In genomic region chr13:33018886-33019285, GRCh38 we compare ENCODE assay signal across 23 cellular contexts. TPM values are rescaled to one million over a fixed set of nuclear protein-coding genes. Genes with fewer than 3 reads are reported as not detected.
DNase-seq lines count a peak whose midpoint lies in the region; ATAC-seq, FAIRE-seq and TF ChIP-seq lines count a peak whose summit lies in the region.
"Had no signal": no experiment of that assay in that cellular context is flagged by ENCODE, and none has a peak within 500 bp of the region (broad histone marks: within the 10 kb centered on the region; RNA-seq: fewer than 3 reads in every experiment).

No MANE protein-coding gene starts in this region.

- no peak for TF ChIP-seq CTCF in GM10266 (IDR thresholded peaks at IDR 0.05; ENCODE audit: control insufficient read depth, insufficient read depth, low read depth, missing control alignments)
- no peak for TF ChIP-seq CTCF in liver (IDR thresholded peaks at IDR 0.05; ENCODE audit: low read depth, low read length, missing input control)

- peaks cover 15% of the 10 kb centered on the region for H3K4me1 Mint-ChIP-seq in T-helper 2 cell treated with Interferon-gamma antibody and Interleukin-4, amounts not matched to agents 5 μg/mL and 100 μg/mL, for 36 hours (ENCODE audit: low read depth)

- peak overlapping the region in 1 of 2 donors; percentile 39 for H3K27ac ChIP-seq in liver (ENCODE audit: low read depth in 1 of 2, low read length in 2 of 2)

- no peak overlapping the region for H3K27ac Mint-ChIP-seq in T-helper 2 cell treated with Interferon-gamma antibody and Interleukin-4, amounts not matched to agents 5 μg/mL and 100 μg/mL, for 36 hours
- H3K27ac Mint-ChIP-seq: CD4-positive, CD25-positive, alpha-beta regulatory T cell; CD8-positive, alpha-beta memory T cell; GM23338 had no signal

- DNase-seq in GM10266 (ENCODE audit: extremely low spot score) (peak; percentile 25), GM18507 (ENCODE audit: extremely low spot score, insufficient read length, low read depth) (no peak), COLO829 (ENCODE audit: low spot score) (no peak)
- DNase-seq in T-helper 2 cell treated with Interferon-gamma antibody and Interleukin-4, amounts not matched to agents 5 μg/mL and 100 μg/mL, for 36 hours (ENCODE audit: low spot score): no peak
- DNase-seq: ACHN; BE2C; C1 segment of cervical spinal cord; Caco-2; CD4-positive, CD25-positive, alpha-beta regulatory T cell; CD8-positive, alpha-beta memory T cell; HCEC 1CT; KG1 had no signal

- no peaks in the 10 kb centered on the region for H3K27me3 ChIP-seq in endocrine pancreas (ENCODE audit: control insufficient read depth, insufficient read depth, low read length)
- H3K27me3 ChIP-seq in liver (ENCODE audit: control insufficient read depth in 4 of 4, insufficient read depth in 4 of 4, low read length in 3 of 4): no peaks in the 10 kb centered on the region

- H3K9me3 ChIP-seq in endocrine pancreas (ENCODE audit: control insufficient read depth, low read length) (no peaks in the 10 kb centered on the region), liver (ENCODE audit: control insufficient read depth in 4 of 4, low read length in 3 of 4) (no peaks in the 10 kb centered on the region)
- H3K9me3 ChIP-seq: Caco-2 had no signal

- FAIRE-seq in GM18507 (lab: Jason Lieb, UNC): peak; percentile 36
- FAIRE-seq: D721Med, G401.6, GM19239, H54, HTR-8/SVneo had no signal

- peaks cover 61% of the 10 kb centered on the region for H3K27me3 Mint-ChIP-seq in T-helper 2 cell treated with Interferon-gamma antibody and Interleukin-4, amounts not matched to agents 5 μg/mL and 100 μg/mL, for 36 hours (ENCODE audit: low read depth)

- no peak overlapping the region for H3K9ac ChIP-seq in endocrine pancreas (ENCODE audit: control insufficient read depth, insufficient read depth, low read length)
- no peak overlapping the region for H3K9ac ChIP-seq in liver (ENCODE audit: low read depth in 1 of 2, low read length in 2 of 2)

- H3K4me3 Mint-ChIP-seq in T-helper 2 cell treated with Interferon-gamma antibody and Interleukin-4, amounts not matched to agents 5 μg/mL and 100 μg/mL, for 36 hours: no peak overlapping the region
- H3K4me3 Mint-ChIP-seq: CD4-positive, CD25-positive, alpha-beta regulatory T cell; GM23338 had no signal

- TF ChIP-seq RAD21 in liver (IDR thresholded peaks at IDR 0.05): no peak

- H3K4me1 ChIP-seq in endocrine pancreas (ENCODE audit: control insufficient read depth, insufficient read depth, low read length): peaks cover 11% of the 10 kb centered on the region
- H3K4me1 ChIP-seq in liver (ENCODE audit: control insufficient read depth in 4 of 4, insufficient read depth in 4 of 4, low read length in 3 of 4): peaks cover 10 to 23% (median 18%) of the 10 kb centered on the region in 4 donors
- H3K4me1 ChIP-seq: BE2C, Caco-2 had no signal

- peak overlapping the region; percentile 81 for H3K4me3 ChIP-seq in endocrine pancreas (ENCODE audit: control insufficient read depth, insufficient read depth, low read length)
- peak overlapping the region in 1 of 3 donors; percentile 18 for H3K4me3 ChIP-seq in liver (ENCODE audit: low read depth in 1 of 3, low read length in 3 of 3)
- H3K4me3 ChIP-seq: GM23338 had no signal

- no peak for ATAC-seq in HG03469 (IDR thresholded peaks at IDR 0.05; ENCODE audit: unreplicated experiment)
- no peak for ATAC-seq in GM19397 (IDR thresholded peaks at IDR 0.05; ENCODE audit: unreplicated experiment)
- ATAC-seq: GM23338 had no signal

- 73% methylated on average over 2 of the region's 2 CpGs for WGBS in liver

- H3K36me3 Mint-ChIP-seq in T-helper 2 cell treated with Interferon-gamma antibody and Interleukin-4, amounts not matched to agents 5 μg/mL and 100 μg/mL, for 36 hours (ENCODE audit: low read depth): no peaks in the 10 kb centered on the region
- H3K36me3 Mint-ChIP-seq: CD8-positive, alpha-beta memory T cell had no signal

- no peaks in the 10 kb centered on the region for H3K9me3 Mint-ChIP-seq in T-helper 2 cell treated with Interferon-gamma antibody and Interleukin-4, amounts not matched to agents 5 μg/mL and 100 μg/mL, for 36 hours

- H3K36me3 ChIP-seq in endocrine pancreas (ENCODE audit: control insufficient read depth, insufficient read depth, low read length) (no peaks in the 10 kb centered on the region), liver (ENCODE audit: control insufficient read depth in 4 of 4, insufficient read depth in 3 of 4, low read depth in 1 of 4, low read length in 3 of 4) (no peaks in the 10 kb centered on the region)
- H3K36me3 ChIP-seq: BE2C had no signal

TF ChIP-seq in liver, 16 proteins besides CTCF, POLR2A, EP300 and RAD21:
- no peak for TF ChIP-seq ZBTB33 (IDR thresholded peaks at IDR 0.05)
- no peak for TF ChIP-seq HNF4G (IDR thresholded peaks at IDR 0.05)
- no peak for TF ChIP-seq MAX (IDR thresholded peaks at IDR 0.05)
- no peak for TF ChIP-seq NR2F2 (IDR thresholded peaks at IDR 0.05)
- peak; percentile 27 to 63 for TF ChIP-seq HNF4A (conservative IDR thresholded peaks at IDR 0.05)
- no peak for TF ChIP-seq RXRA (IDR thresholded peaks at IDR 0.05)
- no peak for TF ChIP-seq FOXA1 (IDR thresholded peaks at IDR 0.05)
- peak; percentile 14 for TF ChIP-seq SP1 (IDR thresholded peaks at IDR 0.05)
- no peak for TF ChIP-seq FOXA2 (IDR thresholded peaks at IDR 0.05)
- TF ChIP-seq YY1 (IDR thresholded peaks at IDR 0.05): no peak
- no peak for TF ChIP-seq JUND (IDR thresholded peaks at IDR 0.05)
- no peak for TF ChIP-seq ATF3 (IDR thresholded peaks at IDR 0.05)
- TF ChIP-seq GABPA (IDR thresholded peaks at IDR 0.05 in 1 of 2, conservative IDR thresholded peaks at IDR 0.05 in 1 of 2): no peak

RNA-seq across cellular contexts. Expression of gene KL, which starts 2.7 kb away (rescaled TPM):
- under 1 TPM; 0.37 to 0.92 TPM for total RNA-seq in liver
- under 1 TPM; 0.13 to 0.18 TPM for polyA plus RNA-seq in liver
- total RNA-seq: A172; CD4-positive, CD25-positive, alpha-beta regulatory T cell had no signal
- polyA plus RNA-seq: CD4-positive, CD25-positive, alpha-beta regulatory T cell; CD8-positive, alpha-beta memory T cell; GM23338 had no signal
